In genomic region chr4:141705048-141705746, GRCh38 we compare ENCODE assay signal across 11 cellular contexts.
DNase-seq lines count a peak whose midpoint lies in the region; ATAC-seq, FAIRE-seq and TF ChIP-seq lines count a peak whose summit lies in the region.
"Had no signal": no experiment of that assay in that cellular context is flagged by ENCODE, and none has a peak within 500 bp of the region (broad histone marks: within the 10 kb centered on the region; RNA-seq: fewer than 3 reads in every experiment).

No MANE protein-coding gene starts in this region.

- peak; percentile 67 for FAIRE-seq in GM18507 (lab: Jason Lieb, UNC)

- ATAC-seq in GM21423 (IDR thresholded peaks at IDR 0.05; ENCODE audit: unreplicated experiment) (peak; percentile 68), HG03045 (IDR thresholded peaks at IDR 0.05; ENCODE audit: unreplicated experiment) (peak; percentile 71), natural killer cell (no peak)
- ATAC-seq in activated T-helper 17 cell treated with anti-CD3 and anti-CD28 coated beads, Interleukin-2, amount 50 U/mL, for 72 hours (replicated peaks), result peak; percentile 32

- no peaks in the 10 kb centered on the region for H3K27me3 Mint-ChIP-seq in activated T-helper 17 cell treated with anti-CD3 and anti-CD28 coated beads, Interleukin-2, amount 50 U/mL, for 72 hours
- H3K27me3 Mint-ChIP-seq in natural killer cell (ENCODE audit: low read depth in 2 of 2), result no peaks in the 10 kb centered on the region

- H3K4me1 Mint-ChIP-seq in activated T-helper 17 cell treated with anti-CD3 and anti-CD28 coated beads, Interleukin-2, amount 50 U/mL, for 72 hours, result peaks cover 18% of the 10 kb centered on the region
- peaks cover 39 to 58% of the 10 kb centered on the region in 2 donors for H3K4me1 Mint-ChIP-seq in natural killer cell

- TF ChIP-seq CTCF in natural killer cell (IDR thresholded peaks at IDR 0.05), result no peak

- H3K4me3 Mint-ChIP-seq in activated T-helper 17 cell treated with anti-CD3 and anti-CD28 coated beads, Interleukin-2, amount 50 U/mL, for 72 hours, result no peak overlapping the region
- H3K4me3 Mint-ChIP-seq in natural killer cell, result no peak overlapping the region

- H3K36me3 Mint-ChIP-seq in activated T-helper 17 cell treated with anti-CD3 and anti-CD28 coated beads, Interleukin-2, amount 50 U/mL, for 72 hours (ENCODE audit: low read depth), result no peaks in the 10 kb centered on the region
- H3K36me3 Mint-ChIP-seq in natural killer cell, result no peaks in the 10 kb centered on the region

- no peak overlapping the region for H3K27ac Mint-ChIP-seq in activated T-helper 17 cell treated with anti-CD3 and anti-CD28 coated beads, Interleukin-2, amount 50 U/mL, for 72 hours
- no peak overlapping the region for H3K27ac Mint-ChIP-seq in natural killer cell

- no peak for DNase-seq in GM18507 (ENCODE audit: extremely low spot score, insufficient read length, low read depth)
- no peak for DNase-seq in DMS53 (lab: John Stamatoyannopoulos, UW)
- DNase-seq in NCI-H2227 (lab: John Stamatoyannopoulos, UW; ENCODE audit: unreplicated experiment), result no peak
- no peak for DNase-seq in NCI-H187 (lab: John Stamatoyannopoulos, UW)
- DNase-seq in natural killer cell, result no peak
- DNase-seq: NCI-H1417, Peyer's patch, substantia nigra had no signal

- intact Hi-C loops in natural killer cell (cut with micrococcal nuclease), result no loop called here

- H3K9me3 Mint-ChIP-seq in activated T-helper 17 cell treated with anti-CD3 and anti-CD28 coated beads, Interleukin-2, amount 50 U/mL, for 72 hours, result peaks cover 9% of the 10 kb centered on the region
- H3K9me3 Mint-ChIP-seq in natural killer cell, result peaks cover 0 to 2% of the 10 kb centered on the region in 2 donors

Comparison
In these comparisons a context has a peak if more than half of its experiments do, and no peak if none do; other contexts are left out.
1. ATAC-seq: peak in GM21423 (single experiment), HG03045 (single experiment) and activated T-helper 17 cell treated with anti-CD3 and anti-CD28 coated beads, Interleukin-2, amount 50 U/mL, for 72 hours (single experiment); none in natural killer cell (0 of 3).